Comparison of ENCODE assay signal across 18 cellular contexts in genomic region chr1:30200161-30200560, GRCh38.
A peak's percentile ranks its signal among the peaks of the same experiment; 100 is the strongest.
DNase-seq lines count a peak whose midpoint lies in the region; ATAC-seq and TF ChIP-seq lines count a peak whose summit lies in the region.
"Had no signal": no experiment of that assay in that cellular context is flagged by ENCODE, and none has a peak within 500 bp of the region (broad histone marks: within the 10 kb centered on the region; RNA-seq: fewer than 3 reads in every experiment).

No MANE protein-coding gene starts in this region.

- no peaks in the 10 kb centered on the region for H3K4me1 ChIP-seq in lung (ENCODE audit: control insufficient read depth in 2 of 2, insufficient read depth in 2 of 2, low read length in 2 of 2)
- H3K4me1 ChIP-seq in Peyer's patch = no peaks in the 10 kb centered on the region
- H3K4me1 ChIP-seq: BE2C had no signal

- peak; percentile 3 for DNase-seq in M059J (ENCODE audit: low read depth)
- DNase-seq in RPMI7951 (ENCODE audit: low read depth) = peak; percentile 14
- DNase-seq in lung (ENCODE audit: low spot score) = peak; percentile 19
- DNase-seq in activated T-cell treated with anti-CD3 and anti-CD28 coated beads for 4 hours = no peak
- DNase-seq in GM03348 (ENCODE audit: low spot score) = no peak
- DNase-seq in Peyer's patch = no peak
- DNase-seq: ACHN; BE2C; C1 segment of cervical spinal cord; CD4-positive, CD25-positive, alpha-beta regulatory T cell; CD8-positive, alpha-beta memory T cell; COR-L47; DMS 273 treated with DMSO at 0.1 percent for 48 hours; DMS53; DND-41; EL; HCEC 1CT had no signal

- H3K36me3 ChIP-seq in lung (ENCODE audit: control insufficient read depth in 2 of 2, insufficient read depth in 2 of 2, low read length in 2 of 2) (no peaks in the 10 kb centered on the region), Peyer's patch (no peaks in the 10 kb centered on the region)
- H3K36me3 ChIP-seq: BE2C had no signal

- no peaks in the 10 kb centered on the region for H3K27me3 ChIP-seq in lung (ENCODE audit: control insufficient read depth, insufficient read depth)
- H3K27me3 ChIP-seq in Peyer's patch = no peaks in the 10 kb centered on the region
- H3K27me3 ChIP-seq: BE2C had no signal

- ATAC-seq in lung (ENCODE audit: insufficient read depth, low FRiP score) = no peak

- H3K27ac ChIP-seq in lung (ENCODE audit: low read depth in 1 of 2, low read length in 1 of 2) = no peak overlapping the region
- no peak overlapping the region for H3K27ac ChIP-seq in Peyer's patch
- H3K27ac ChIP-seq: HL-60 had no signal

- TF ChIP-seq POLR2A in Peyer's patch (IDR thresholded peaks at IDR 0.05) = no peak

- H3K9me3 ChIP-seq in lung (ENCODE audit: control insufficient read depth in 2 of 2, insufficient read depth in 1 of 2, low read length in 1 of 2) (no peaks in the 10 kb centered on the region), Peyer's patch (no peaks in the 10 kb centered on the region)
- H3K9me3 ChIP-seq: BE2C had no signal

- 93 to 95% methylated on average over 1 of the region's 1 CpG for WGBS in lung, 2 donors

- H3K4me3 ChIP-seq in lung (no peak overlapping the region), Peyer's patch (no peak overlapping the region)

- no peak for TF ChIP-seq CTCF in lung (IDR thresholded peaks at IDR 0.05; ENCODE audit: control extremely low read depth, extremely low read depth)
- TF ChIP-seq CTCF in Peyer's patch (IDR thresholded peaks at IDR 0.05) = no peak

Comparison
In these comparisons a context has a peak if more than half of its experiments do, and no peak if none do; other contexts are left out.
1. DNase-seq: peak in M059J (single experiment), RPMI7951 (single experiment) and lung (single experiment); none in activated T-cell treated with anti-CD3 and anti-CD28 coated beads for 4 hours (single experiment), GM03348 (single experiment) and Peyer's patch (0 of 3).